Comparison of ENCODE assay signal across 2 cellular contexts in genomic region chr5:7078901-7079300, GRCh38.
TF ChIP-seq lines count a peak whose summit lies in the region.

No MANE protein-coding gene starts in this region.

TF ChIP-seq in SK-N-SH, 30 proteins besides CTCF, POLR2A, EP300 and RAD21 (continued from another document):
- TF ChIP-seq REST (IDR thresholded peaks at IDR 0.05; ENCODE audit: low read depth, low read length) = no peak
- TF ChIP-seq IRF3 (IDR thresholded peaks at IDR 0.05; ENCODE audit: low read depth, low read length) = no peak
TF ChIP-seq in SK-N-SH: peak in this region for 0.

TF ChIP-seq in SK-N-SH treated with all-trans-retinoic acid at 6 μM for 48 hours, 23 proteins besides CTCF, POLR2A, EP300 and RAD21 (continued from another document):
- TF ChIP-seq OSR1 (CRISPR knock-in tag; IDR thresholded peaks at IDR 0.05) (no peak), ZNF70 (CRISPR knock-in tag; IDR thresholded peaks at IDR 0.05) (no peak), SNAI2 (CRISPR knock-in tag; IDR thresholded peaks at IDR 0.05) (no peak)
- TF ChIP-seq, protein P1, sequence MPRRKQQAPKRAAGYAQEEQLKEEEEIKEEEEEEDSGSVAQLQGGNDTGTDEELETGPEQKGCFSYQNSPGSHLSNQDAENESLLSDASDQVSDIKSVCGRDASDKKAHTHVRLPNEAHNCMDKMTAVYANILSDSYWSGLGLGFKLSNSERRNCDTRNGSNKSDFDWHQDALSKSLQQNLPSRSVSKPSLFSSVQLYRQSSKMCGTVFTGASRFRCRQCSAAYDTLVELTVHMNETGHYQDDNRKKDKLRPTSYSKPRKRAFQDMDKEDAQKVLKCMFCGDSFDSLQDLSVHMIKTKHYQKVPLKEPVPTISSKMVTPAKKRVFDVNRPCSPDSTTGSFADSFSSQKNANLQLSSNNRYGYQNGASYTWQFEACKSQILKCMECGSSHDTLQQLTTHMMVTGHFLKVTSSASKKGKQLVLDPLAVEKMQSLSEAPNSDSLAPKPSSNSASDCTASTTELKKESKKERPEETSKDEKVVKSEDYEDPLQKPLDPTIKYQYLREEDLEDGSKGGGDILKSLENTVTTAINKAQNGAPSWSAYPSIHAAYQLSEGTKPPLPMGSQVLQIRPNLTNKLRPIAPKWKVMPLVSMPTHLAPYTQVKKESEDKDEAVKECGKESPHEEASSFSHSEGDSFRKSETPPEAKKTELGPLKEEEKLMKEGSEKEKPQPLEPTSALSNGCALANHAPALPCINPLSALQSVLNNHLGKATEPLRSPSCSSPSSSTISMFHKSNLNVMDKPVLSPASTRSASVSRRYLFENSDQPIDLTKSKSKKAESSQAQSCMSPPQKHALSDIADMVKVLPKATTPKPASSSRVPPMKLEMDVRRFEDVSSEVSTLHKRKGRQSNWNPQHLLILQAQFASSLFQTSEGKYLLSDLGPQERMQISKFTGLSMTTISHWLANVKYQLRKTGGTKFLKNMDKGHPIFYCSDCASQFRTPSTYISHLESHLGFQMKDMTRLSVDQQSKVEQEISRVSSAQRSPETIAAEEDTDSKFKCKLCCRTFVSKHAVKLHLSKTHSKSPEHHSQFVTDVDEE (CRISPR knock-in tag; IDR thresholded peaks at IDR 0.05) = no peak
